21 cellular contexts compared by ENCODE assay signal in genomic region chr1:24707659-24708058, GRCh38. TPM values are rescaled to one million over a fixed set of nuclear protein-coding genes. Genes with fewer than 3 reads are reported as not detected.
DNase-seq lines count a peak whose midpoint lies in the region; TF ChIP-seq lines count a peak whose summit lies in the region.
"Had no signal": no experiment of that assay in that cellular context is flagged by ENCODE, and none has a peak within 500 bp of the region (broad histone marks: within the 10 kb centered on the region; RNA-seq: fewer than 3 reads in every experiment).

No MANE protein-coding gene starts in this region.

- H3K4me3 ChIP-seq in left ventricle myocardium inferior (no peak overlapping the region), right atrium auricular region (no peak overlapping the region), epithelial cell of esophagus (ENCODE audit: low read length) (no peak overlapping the region)
- H3K4me3 ChIP-seq: psoas muscle, uterus had no signal

- intact Hi-C loops in left ventricle myocardium inferior (cut with micrococcal nuclease) = no loop called here

- DNase-seq in left ventricle myocardium inferior (no peak), right atrium auricular region (ENCODE audit: low spot score) (no peak), RPMI7951 (ENCODE audit: low read depth) (peak; percentile 75), epithelial cell of esophagus (ENCODE audit: low read depth) (peak; percentile 58), substantia nigra (lab: John Stamatoyannopoulos, UW) (no peak), hypothalamus (lab: John Stamatoyannopoulos, UW) (no peak), mucosa of gallbladder (ENCODE audit: low spot score) (no peak)
- no peak for DNase-seq in stimulated activated naive CD4-positive, alpha-beta T cell treated with Interleukin-2 at 50 U/mL for 16 hours (lab: John Stamatoyannopoulos, UW)
- DNase-seq: activated gamma-delta T cell; aorta; Calu3; GF-D8; Kasumi-1; left ventricle myocardium superior; naive thymus-derived CD8-positive, alpha-beta T cell; NCI-H2029; NCI-H524 treated with DMSO at 0.1 percent for 48 hours; psoas muscle; stimulated activated naive CD8-positive, alpha-beta T cell treated with anti-CD3 and anti-CD28 coated beads, Interleukin-15, amount 100 ng/mL, for 72 hours; uterus; WERI-Rb-1 had no signal

- H3K27ac ChIP-seq in left ventricle myocardium inferior (replicated peaks) (peak overlapping the region; percentile 88), right atrium auricular region (no peak overlapping the region), substantia nigra (ENCODE audit: low read depth, low read length, poor library complexity, severe bottlenecking) (peak overlapping the region; percentile 58)
- H3K27ac ChIP-seq: psoas muscle, uterus, WERI-Rb-1 had no signal

- H3K36me3 ChIP-seq in left ventricle myocardium inferior = no peaks in the 10 kb centered on the region
- no peaks in the 10 kb centered on the region for H3K36me3 ChIP-seq in right atrium auricular region
- H3K36me3 ChIP-seq: uterus, WERI-Rb-1 had no signal

- no peaks in the 10 kb centered on the region for H3K9me3 ChIP-seq in left ventricle myocardium inferior (replicated peaks)
- H3K9me3 ChIP-seq in right atrium auricular region = no peaks in the 10 kb centered on the region
- H3K9me3 ChIP-seq: psoas muscle, uterus had no signal

- H3K27me3 ChIP-seq in left ventricle myocardium inferior (ENCODE audit: low read depth) (no peaks in the 10 kb centered on the region), right atrium auricular region (no peaks in the 10 kb centered on the region)
- H3K27me3 ChIP-seq: uterus had no signal

- no peak for TF ChIP-seq CTCF in left ventricle myocardium inferior (IDR thresholded peaks at IDR 0.05; ENCODE audit: borderline replicate concordance)
- TF ChIP-seq CTCF in right atrium auricular region (IDR thresholded peaks at IDR 0.05) = no peak
- no peak for TF ChIP-seq CTCF in epithelial cell of esophagus (IDR thresholded peaks at IDR 0.05; ENCODE audit: insufficient read depth, low read depth, low read length, missing control alignments)

- H3K4me1 ChIP-seq in left ventricle myocardium inferior (peaks cover 41% of the 10 kb centered on the region), right atrium auricular region (peaks cover 0 to 34% of the 10 kb centered on the region in 2 donors)
- H3K4me1 ChIP-seq: psoas muscle, uterus had no signal

RNA-seq across cellular contexts. Expression of gene CLIC4, which starts 37.6 kb away (rescaled TPM):
- total RNA-seq in left ventricle myocardium inferior (325 TPM), right atrium auricular region (100 to 1,000 TPM; 236 to 265 TPM), mucosa of gallbladder (204 TPM)
- 680 and 835 TPM in 2 replicates for total RNA-seq in RPMI7951 (2014; rRNA removed; shearing (Covaris generic))

Comparison
In these comparisons a context has a peak if more than half of its experiments do, and no peak if none do; other contexts are left out.
1. H3K27ac ChIP-seq: peak in left ventricle myocardium inferior (single experiment) and substantia nigra (single experiment); none in right atrium auricular region (0 of 2).
2. DNase-seq: peak in RPMI7951 (single experiment) and epithelial cell of esophagus (single experiment); none in left ventricle myocardium inferior (single experiment), right atrium auricular region (single experiment), substantia nigra (0 of 49), hypothalamus (0 of 51), mucosa of gallbladder (single experiment) and stimulated activated naive CD4-positive, alpha-beta T cell treated with Interleukin-2 at 50 U/mL for 16 hours (single experiment).